In the genomic region with DNA sequence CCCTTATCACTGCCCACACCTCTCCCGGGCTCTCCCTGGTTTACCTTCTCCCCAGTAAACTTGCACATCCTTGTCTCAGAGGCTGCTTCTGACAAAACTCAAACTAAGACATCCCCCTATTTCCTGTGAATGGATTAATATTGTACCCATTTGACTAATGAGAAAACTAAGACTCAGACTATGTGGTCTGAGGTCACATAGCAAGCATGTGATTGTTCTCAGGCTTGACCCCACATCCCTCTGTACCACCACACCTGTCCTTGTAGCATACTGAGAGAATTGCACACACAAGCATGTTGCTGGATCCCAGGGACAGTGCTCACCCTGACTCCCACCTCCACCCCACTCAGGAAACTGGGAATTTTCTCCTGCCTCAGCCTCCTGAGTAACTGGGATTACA, we compare ENCODE assay signal across 17 cellular contexts.
A peak's percentile ranks its signal among the peaks of the same experiment; 100 is the strongest.
DNase-seq lines count a peak whose midpoint lies in the region; ATAC-seq and TF ChIP-seq lines count a peak whose summit lies in the region.
"Had no signal": no experiment of that assay in that cellular context is flagged by ENCODE, and none has a peak within 500 bp of the region (broad histone marks: within the 10 kb centered on the region; RNA-seq: fewer than 3 reads in every experiment).

No MANE protein-coding gene starts in this region.

- no peak overlapping the region for H3K4me3 Mint-ChIP-seq in activated CD4-positive, alpha-beta T cell treated with anti-CD3 and anti-CD28 coated beads, Interleukin-2, amount 10 ng/mL, durations not matched to agents 7 days and 5 days

- H3K27me3 ChIP-seq in A673 (replicated peaks; ENCODE audit: insufficient read depth, low read depth, low read length, poor library complexity) (no peaks in the 10 kb centered on the region), colonic mucosa (no peaks in the 10 kb centered on the region)
- H3K27me3 ChIP-seq: heart left ventricle had no signal

- peak; percentile 48 for DNase-seq in GM12864 (ENCODE audit: low read depth)
- no peak for DNase-seq in germinal center (ENCODE audit: low spot score)
- no peak for DNase-seq in A673 (ENCODE audit: low spot score)
- no peak for DNase-seq in colonic mucosa
- no peak for DNase-seq in activated CD4-positive, alpha-beta T cell treated with anti-CD3 and anti-CD28 coated beads, Interleukin-2, amount 10 ng/mL, durations not matched to agents 7 days and 5 days
- DNase-seq: activated T-cell treated with anti-CD3 and anti-CD28 coated beads, Interleukin-2, amount 50 U/mL, for 1 hour; effector memory CD4-positive, alpha-beta T cell; heart left ventricle; NCI-H1092 treated with DMSO at 0.1 percent for 48 hours; NCI-H526; psoas muscle; SHP77; stimulated activated CD4-positive, alpha-beta T cell treated with anti-CD3 and anti-CD28 coated beads, Interleukin-4, amount 100 ng/mL, for 24 hours had no signal

- peaks cover 3% of the 10 kb centered on the region for H3K4me1 Mint-ChIP-seq in activated CD4-positive, alpha-beta T cell treated with anti-CD3 and anti-CD28 coated beads, Interleukin-2, amount 10 ng/mL, durations not matched to agents 7 days and 5 days

- H3K36me3 ChIP-seq in A673 (ENCODE audit: insufficient read depth, low read length, poor library complexity, severe bottlenecking): no peaks in the 10 kb centered on the region
- H3K36me3 ChIP-seq in colonic mucosa: no peaks in the 10 kb centered on the region
- H3K36me3 ChIP-seq: heart left ventricle had no signal

- CTCF ChIA-PET in A673 (lab: Charles Lee): no interaction called here
- CTCF ChIA-PET in activated CD4-positive, alpha-beta T cell treated with anti-CD3 and anti-CD28 coated beads, Interleukin-2, amount 10 ng/mL, durations not matched to agents 7 days and 5 days (lab: Charles Lee): interaction anchor here (0.5 to 1.4 kb wide), 3 partner anchors 14 to 1490 kb away, joined by 3 to 4 read pairs (median 4); no protein-coding TSS in a partner anchor

- BruUV-seq in A673 (replicated peaks; lab: Mats Ljungman, UMichigan): no TSS peak

- ATAC-seq in GM19351 (IDR thresholded peaks at IDR 0.05; ENCODE audit: unreplicated experiment): peak; percentile 96
- ATAC-seq in HG02759 (IDR thresholded peaks at IDR 0.05; ENCODE audit: unreplicated experiment): peak; percentile 78
- ATAC-seq in HG03457 (IDR thresholded peaks at IDR 0.05; ENCODE audit: unreplicated experiment): peak; percentile 78
- ATAC-seq: heart left ventricle, psoas muscle had no signal

- H3K9me3 Mint-ChIP-seq in activated CD4-positive, alpha-beta T cell treated with anti-CD3 and anti-CD28 coated beads, Interleukin-2, amount 10 ng/mL, durations not matched to agents 7 days and 5 days: peaks cover 5% of the 10 kb centered on the region

- H3K9me3 ChIP-seq in A673 (ENCODE audit: low read depth, low read length, poor library complexity, severe bottlenecking): peaks cover under 1% of the 10 kb centered on the region
- no peaks in the 10 kb centered on the region for H3K9me3 ChIP-seq in colonic mucosa

- POLR2A ChIA-PET in A673 (lab: Charles Lee; ENCODE audit: low non-redundant PET): no interaction called here
- POLR2A ChIA-PET in activated CD4-positive, alpha-beta T cell treated with anti-CD3 and anti-CD28 coated beads, Interleukin-2, amount 10 ng/mL, durations not matched to agents 7 days and 5 days (lab: Charles Lee): no interaction called here

- TF ChIP-seq CTCF in GM12864 (IDR thresholded peaks at IDR 0.05; ENCODE audit: low read depth, low read length, missing control alignments): no peak
- TF ChIP-seq CTCF in A673 (conservative IDR thresholded peaks at IDR 0.05; ENCODE audit: low read depth, low read length): no peak
- TF ChIP-seq CTCF in colonic mucosa (IDR thresholded peaks at IDR 0.05): no peak

- peaks cover 12% of the 10 kb centered on the region for H3K27me3 Mint-ChIP-seq in activated CD4-positive, alpha-beta T cell treated with anti-CD3 and anti-CD28 coated beads, Interleukin-2, amount 10 ng/mL, durations not matched to agents 7 days and 5 days

- peaks cover 2% of the 10 kb centered on the region for H3K36me3 Mint-ChIP-seq in activated CD4-positive, alpha-beta T cell treated with anti-CD3 and anti-CD28 coated beads, Interleukin-2, amount 10 ng/mL, durations not matched to agents 7 days and 5 days (ENCODE audit: low read depth)

- no peak overlapping the region for H3K9ac ChIP-seq in colonic mucosa (ENCODE audit: low read depth in 2 of 2, low read length in 2 of 2)

- intact Hi-C loops in A673 (cut with micrococcal nuclease; ENCODE audit: unreplicated experiment): no loop called here
- intact Hi-C loops in colonic mucosa (cut with DNase I): no loop called here

- H3K4me3 ChIP-seq in GM12864 (ENCODE audit: low read depth, low read length) (no peak overlapping the region), A673 (ENCODE audit: low read depth, low read length, poor library complexity, severe bottlenecking) (no peak overlapping the region), colonic mucosa (no peak overlapping the region)
- H3K4me3 ChIP-seq: heart left ventricle, lung, psoas muscle had no signal

- H3K27ac Mint-ChIP-seq in activated CD4-positive, alpha-beta T cell treated with anti-CD3 and anti-CD28 coated beads, Interleukin-2, amount 10 ng/mL, durations not matched to agents 7 days and 5 days: no peak overlapping the region

- H3K4me1 ChIP-seq in A673 (ENCODE audit: insufficient read depth, low read length, poor library complexity, severe bottlenecking) (peaks cover 12% of the 10 kb centered on the region), colonic mucosa (peaks cover 8% of the 10 kb centered on the region)

- H3K27ac ChIP-seq in A673 (ENCODE audit: low read depth, low read length, poor library complexity, severe bottlenecking): no peak overlapping the region
- H3K27ac ChIP-seq in colonic mucosa: no peak overlapping the region
- H3K27ac ChIP-seq: heart left ventricle, psoas muscle had no signal
